Comparison of ENCODE assay signal across 19 cellular contexts in genomic region chr7:117007285-117007684, GRCh38.
"Had no signal": no experiment of that assay in that cellular context is flagged by ENCODE, and none has a peak within 500 bp of the region (broad histone marks: within the 10 kb centered on the region; RNA-seq: fewer than 3 reads in every experiment).

No MANE protein-coding gene starts in this region.

- ATAC-seq: effector memory CD8-positive, alpha-beta T cell; left ventricle myocardium superior; mucosa of descending colon; stimulated activated memory B cell treated with anti-CD40 and anti-IgM and Interleukin-4, amounts not matched to agents 10 μg/mL and 1 μg/mL and 100 μg/mL, for 72 hours had no signal

- H3K27ac ChIP-seq: ascending aorta, neutrophil, spleen had no signal

- H3K4me3 Mint-ChIP-seq: activated CD4-positive, alpha-beta memory T cell treated with anti-CD3 and anti-CD28 coated beads, Interleukin-2, amount 10 ng/mL, durations not matched to agents 7 days and 5 days; activated CD4-positive, alpha-beta T cell treated with anti-CD3 and anti-CD28 coated beads for 36 hours; activated T-cell treated with anti-CD3 and anti-CD28 coated beads, Interleukin-2, amount 50 U/mL, for 4 hours; effector memory CD8-positive, alpha-beta T cell; immature natural killer cell; naive B cell; stimulated activated memory B cell treated with anti-CD40 and anti-IgM and Interleukin-4, amounts not matched to agents 10 μg/mL and 1 μg/mL and 100 μg/mL, for 72 hours; T-helper 2 cell treated with Interferon-gamma antibody and Interleukin-4, amounts not matched to agents 5 μg/mL and 100 μg/mL, for 36 hours had no signal

- H3K27ac Mint-ChIP-seq: activated CD4-positive, alpha-beta memory T cell treated with anti-CD3 and anti-CD28 coated beads, Interleukin-2, amount 10 ng/mL, durations not matched to agents 7 days and 5 days; activated CD4-positive, alpha-beta T cell treated with anti-CD3 and anti-CD28 coated beads for 36 hours; effector memory CD8-positive, alpha-beta T cell; immature natural killer cell; naive B cell; stimulated activated memory B cell treated with anti-CD40 and anti-IgM and Interleukin-4, amounts not matched to agents 10 μg/mL and 1 μg/mL and 100 μg/mL, for 72 hours; T-helper 2 cell treated with Interferon-gamma antibody and Interleukin-4, amounts not matched to agents 5 μg/mL and 100 μg/mL, for 36 hours had no signal

- H3K27me3 ChIP-seq: ascending aorta, spleen, tibial artery had no signal

- H3K4me3 ChIP-seq: ascending aorta, mucosa of descending colon, spleen, tibial artery had no signal

- H3K9me3 Mint-ChIP-seq: activated CD4-positive, alpha-beta memory T cell treated with anti-CD3 and anti-CD28 coated beads, Interleukin-2, amount 10 ng/mL, durations not matched to agents 7 days and 5 days; activated T-cell treated with anti-CD3 and anti-CD28 coated beads, Interleukin-2, amount 50 U/mL, for 4 hours; effector memory CD8-positive, alpha-beta T cell; immature natural killer cell; naive B cell; stimulated activated memory B cell treated with anti-CD40 and anti-IgM and Interleukin-4, amounts not matched to agents 10 μg/mL and 1 μg/mL and 100 μg/mL, for 72 hours; T-helper 2 cell treated with Interferon-gamma antibody and Interleukin-4, amounts not matched to agents 5 μg/mL and 100 μg/mL, for 36 hours had no signal

- H3K36me3 Mint-ChIP-seq: immature natural killer cell; naive B cell; stimulated activated memory B cell treated with anti-CD40 and anti-IgM and Interleukin-4, amounts not matched to agents 10 μg/mL and 1 μg/mL and 100 μg/mL, for 72 hours had no signal

- H3K36me3 ChIP-seq: ascending aorta, neutrophil, spleen, tibial artery had no signal

- DNase-seq: activated CD4-positive, alpha-beta memory T cell treated with anti-CD3 and anti-CD28 coated beads, Interleukin-2, amount 10 ng/mL, durations not matched to agents 7 days and 5 days; activated CD4-positive, alpha-beta T cell treated with anti-CD3 and anti-CD28 coated beads for 36 hours; activated gamma-delta T cell; activated T-cell treated with anti-CD3 and anti-CD28 coated beads, Interleukin-2, amount 50 U/mL, for 4 hours; dermis blood vessel endothelial cell; effector memory CD8-positive, alpha-beta T cell; immature natural killer cell; kidney glomerular epithelial cell; left ventricle myocardium superior; mucosa of descending colon; naive B cell; retina; spleen; stimulated activated CD4-positive, alpha-beta T cell treated with anti-CD3 and anti-CD28 coated beads, Interleukin-4, amount 100 ng/mL, for 4 hours; tibial artery had no signal

- H3K9me3 ChIP-seq: ascending aorta, mucosa of descending colon, neutrophil, spleen, tibial artery had no signal

- H3K27me3 Mint-ChIP-seq: effector memory CD8-positive, alpha-beta T cell; stimulated activated memory B cell treated with anti-CD40 and anti-IgM and Interleukin-4, amounts not matched to agents 10 μg/mL and 1 μg/mL and 100 μg/mL, for 72 hours had no signal
